In the genomic region with DNA sequence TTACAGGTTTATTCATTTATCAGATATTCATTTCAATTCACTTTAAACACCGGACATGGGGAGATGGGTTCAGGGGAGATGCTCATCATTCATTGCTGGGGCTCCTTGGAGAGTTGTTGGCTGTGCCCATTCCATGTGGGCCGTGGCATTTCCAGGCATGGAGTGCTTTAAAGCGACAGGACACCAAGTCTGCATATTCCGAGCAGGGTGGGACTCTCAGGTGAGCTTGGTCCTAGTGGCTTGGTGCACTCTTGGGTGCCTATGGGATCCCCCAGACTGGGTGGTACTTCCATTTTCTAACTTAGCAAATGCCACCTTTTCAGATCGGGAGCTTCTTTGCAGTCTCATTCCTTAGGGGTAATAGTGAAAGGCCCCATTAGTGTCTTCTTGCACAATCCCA, we compare ENCODE assay signal across 17 cellular contexts.
DNase-seq lines count a peak whose midpoint lies in the region; ATAC-seq and TF ChIP-seq lines count a peak whose summit lies in the region.
"Had no signal": no experiment of that assay in that cellular context is flagged by ENCODE, and none has a peak within 500 bp of the region (broad histone marks: within the 10 kb centered on the region; RNA-seq: fewer than 3 reads in every experiment).

No MANE protein-coding gene starts in this region.

- intact Hi-C loops in left ventricle myocardium superior (cut with micrococcal nuclease): no loop called here

- H3K4me3 Mint-ChIP-seq in osteocyte (ENCODE audit: unreplicated experiment): no peak overlapping the region
- H3K4me3 Mint-ChIP-seq: B cell; CD4-positive, alpha-beta T cell; CD8-positive, alpha-beta T cell had no signal

- no peak for ATAC-seq in left ventricle myocardium superior
- ATAC-seq: A549; CD8-positive, alpha-beta T cell had no signal

- no peak overlapping the region for H3K4me3 ChIP-seq in right atrium auricular region
- H3K4me3 ChIP-seq: A549; BLaER1 treated with 17β-estradiol and CSF1 and Interleukin-3, amounts not matched to agents 10 nM and 100 nM had no signal

- H3K36me3 ChIP-seq in right atrium auricular region: no peaks in the 10 kb centered on the region
- H3K36me3 ChIP-seq: BLaER1 treated with 17β-estradiol and CSF1 and Interleukin-3, amounts not matched to agents 10 nM and 100 nM had no signal

- peaks cover 2% of the 10 kb centered on the region for H3K27me3 Mint-ChIP-seq in osteocyte (ENCODE audit: unreplicated experiment)
- H3K27me3 Mint-ChIP-seq: B cell had no signal

- H3K27me3 ChIP-seq in right atrium auricular region: no peaks in the 10 kb centered on the region
- H3K27me3 ChIP-seq: BLaER1 treated with 17β-estradiol and CSF1 and Interleukin-3, amounts not matched to agents 10 nM and 100 nM had no signal

- H3K4me1 ChIP-seq in right atrium auricular region: no peaks in the 10 kb centered on the region
- H3K4me1 ChIP-seq: A549, Caco-2 had no signal

- CTCF ChIA-PET in GM10248 (lab: Yijun Ruan, JAX): no interaction called here

- no peaks in the 10 kb centered on the region for H3K9me3 Mint-ChIP-seq in osteocyte (ENCODE audit: unreplicated experiment)
- H3K9me3 Mint-ChIP-seq: CD8-positive, alpha-beta T cell had no signal

- H3K9me3 ChIP-seq in right atrium auricular region: no peaks in the 10 kb centered on the region
- H3K9me3 ChIP-seq: A549; BLaER1 treated with 17β-estradiol and CSF1 and Interleukin-3, amounts not matched to agents 10 nM and 100 nM; Caco-2 had no signal

- no peak for TF ChIP-seq CTCF in right atrium auricular region (IDR thresholded peaks at IDR 0.05)
- no peak for TF ChIP-seq CTCF in osteocyte (IDR thresholded peaks at IDR 0.05)
- TF ChIP-seq CTCF in GM10248 (IDR thresholded peaks at IDR 0.05; ENCODE audit: control extremely low read depth, extremely low read depth, low read depth, missing control alignments): no peak

- no peak overlapping the region for H3K27ac Mint-ChIP-seq in osteocyte (ENCODE audit: unreplicated experiment)
- H3K27ac Mint-ChIP-seq: B cell; CD4-positive, alpha-beta T cell; CD8-positive, alpha-beta T cell had no signal

- no peak overlapping the region for H3K27ac ChIP-seq in right atrium auricular region
- H3K27ac ChIP-seq: 22Rv1; A549; BLaER1 treated with 17β-estradiol and CSF1 and Interleukin-3, amounts not matched to agents 10 nM and 100 nM; C4-2B had no signal

- H3K36me3 Mint-ChIP-seq in osteocyte (ENCODE audit: unreplicated experiment): no peaks in the 10 kb centered on the region
- H3K36me3 Mint-ChIP-seq: CD8-positive, alpha-beta T cell had no signal

- POLR2A ChIA-PET in GM10248 (lab: Yijun Ruan, JAX): no interaction called here

- no peaks in the 10 kb centered on the region for H3K4me1 Mint-ChIP-seq in osteocyte (ENCODE audit: unreplicated experiment)
- H3K4me1 Mint-ChIP-seq: B cell had no signal

- DNase-seq in right atrium auricular region (ENCODE audit: low spot score): peak; percentile 54
- DNase-seq in left ventricle myocardium superior: no peak
- peak; percentile 28 for DNase-seq in islet precursor cell
- DNase-seq in osteocyte (ENCODE audit: extremely low spot score, unreplicated experiment): peak; percentile 53
- DNase-seq in NCI-H187 treated with DMSO at 0.1 percent for 48 hours (lab: John Stamatoyannopoulos, UW): no peak
- DNase-seq in GM10248 (ENCODE audit: extremely low spot score): no peak
- DNase-seq: AML-193; Caco-2; Calu3; CD4-positive, alpha-beta T cell; CD8-positive, alpha-beta T cell; DMS79 treated with DMSO at 0.1 percent for 48 hours had no signal

Comparison
In these comparisons a context has a peak if more than half of its experiments do, and no peak if none do; other contexts are left out.
1. DNase-seq: peak in right atrium auricular region (single experiment), islet precursor cell (single experiment) and osteocyte (single experiment); none in left ventricle myocardium superior (single experiment), NCI-H187 treated with DMSO at 0.1 percent for 48 hours (single experiment) and GM10248 (single experiment).